In the genomic region with DNA sequence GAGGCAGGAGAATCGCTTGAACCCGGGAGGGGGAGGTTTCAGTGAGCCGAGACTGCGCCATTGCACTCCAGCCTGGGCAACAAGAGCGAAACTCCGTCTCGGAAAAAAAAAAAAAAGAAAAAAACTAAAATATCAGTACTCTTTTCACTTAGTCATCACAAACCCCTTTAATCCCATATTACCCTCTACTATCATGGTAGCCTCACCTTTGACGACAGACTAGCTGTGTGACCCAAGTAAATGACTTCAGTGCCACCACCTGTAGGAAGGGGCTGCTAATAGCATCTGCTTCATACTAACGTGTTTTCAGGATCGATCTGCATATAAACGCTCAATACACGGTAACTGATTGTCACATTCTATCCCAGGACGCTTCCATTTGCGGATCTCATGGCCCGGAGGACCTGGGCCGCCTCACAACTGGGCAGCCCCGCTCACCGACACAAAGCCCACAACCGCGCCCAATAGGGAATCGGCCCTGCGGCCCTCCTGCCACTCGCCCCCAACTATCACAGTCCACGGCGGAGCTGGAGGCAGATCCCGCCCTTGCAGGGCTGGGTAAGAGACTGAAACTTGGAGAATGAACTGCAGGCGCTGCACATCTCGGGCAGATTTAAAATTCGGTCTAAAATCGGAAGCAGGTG, we compare ENCODE assay signal across 8 cellular contexts. TPM values are rescaled to one million over a fixed set of nuclear protein-coding genes. Genes with fewer than 3 reads are reported as not detected.
DNase-seq lines count a peak whose midpoint lies in the region; ATAC-seq and TF ChIP-seq lines count a peak whose summit lies in the region.

No MANE protein-coding gene starts in this region.

- H3K36me3 ChIP-seq in neutrophil = peaks cover 10% of the 10 kb centered on the region

- H3K27ac Mint-ChIP-seq in activated CD4-positive, alpha-beta T cell treated with anti-CD3 and anti-CD28 coated beads for 36 hours = peak overlapping the region; percentile 97

- H3K27ac ChIP-seq in neutrophil = peak overlapping the region; percentile 98

- peak overlapping the region; percentile 90 for H3K4me3 Mint-ChIP-seq in activated CD4-positive, alpha-beta T cell treated with anti-CD3 and anti-CD28 coated beads for 36 hours

- ATAC-seq in activated CD4-positive, alpha-beta T cell treated with anti-CD3 and anti-CD28 coated beads for 36 hours = peak; percentile 27
- peak; percentile 19 for ATAC-seq in HG02588 (IDR thresholded peaks at IDR 0.05; ENCODE audit: unreplicated experiment)

- intact Hi-C loops in activated CD4-positive, alpha-beta T cell treated with anti-CD3 and anti-CD28 coated beads for 36 hours (cut with DNase I, micrococcal nuclease) = loop anchor here (1.0 to 2.0 kb wide), 7 partner anchors 23 to 258 kb away; partner anchors contain the start of genes CLUAP1 (in 2 of the 2), THOC6 (in 1 of the 2), TIGD7 (in 1 of the 2) and ZNF200 (in 1 of the 2)

- peaks cover 1% of the 10 kb centered on the region for H3K27me3 Mint-ChIP-seq in activated CD4-positive, alpha-beta T cell treated with anti-CD3 and anti-CD28 coated beads for 36 hours

- peaks cover 24% of the 10 kb centered on the region for H3K4me1 Mint-ChIP-seq in activated CD4-positive, alpha-beta T cell treated with anti-CD3 and anti-CD28 coated beads for 36 hours

- H3K9me3 ChIP-seq in neutrophil = no peaks in the 10 kb centered on the region

- peaks cover 27% of the 10 kb centered on the region for H3K27me3 ChIP-seq in neutrophil

- CTCF ChIA-PET in activated CD4-positive, alpha-beta T cell treated with anti-CD3 and anti-CD28 coated beads for 36 hours (lab: Charles Lee) = interaction anchor here (0.6 to 3.2 kb wide), 3 partner anchors 15 to 191 kb away, joined by 3 to 21 read pairs (median 3); partner anchors contain the start of gene ZNF213

- peaks cover 34 to 38% of the 10 kb centered on the region in 2 experiments for H3K4me1 ChIP-seq in neutrophil (ENCODE audit: control insufficient read depth in 1 of 2, insufficient read depth in 1 of 2, low read depth in 1 of 2, low read length in 1 of 2)

- H3K9me3 Mint-ChIP-seq in activated CD4-positive, alpha-beta T cell treated with anti-CD3 and anti-CD28 coated beads for 36 hours (ENCODE audit: low read depth) = peaks cover 10% of the 10 kb centered on the region

- POLR2A ChIA-PET in activated CD4-positive, alpha-beta T cell treated with anti-CD3 and anti-CD28 coated beads for 36 hours (lab: Charles Lee) = interaction anchor here (0.7 to 1.3 kb wide), 3 partner anchors 67 to 147 kb away, joined by 3 to 5 read pairs (median 4); partner anchors contain the start of genes ZNF174, ZNF213 and ZSCAN32

- no peak for DNase-seq in activated CD4-positive, alpha-beta T cell treated with anti-CD3 and anti-CD28 coated beads for 36 hours
- DNase-seq in activated CD4-positive, alpha-beta T cell treated with anti-CD3 and anti-CD28 coated beads for 48 hours = no peak
- DNase-seq in NCI-H1092 (lab: John Stamatoyannopoulos, UW) = peak; percentile 65
- DNase-seq in T1000 (lab: John Stamatoyannopoulos, UW) = peak; percentile 75
- DNase-seq in fibroblast of pulmonary artery (ENCODE audit: low read depth) = no peak
- DNase-seq in GM10266 (ENCODE audit: extremely low spot score) = no peak

- TF ChIP-seq CTCF in fibroblast of pulmonary artery (IDR thresholded peaks at IDR 0.05; ENCODE audit: low read length, missing control alignments) = no peak
- TF ChIP-seq CTCF in neutrophil (IDR thresholded peaks at IDR 0.05) = no peak
- TF ChIP-seq CTCF in GM10266 (IDR thresholded peaks at IDR 0.05; ENCODE audit: control insufficient read depth, insufficient read depth, low read depth, missing control alignments) = no peak

- H3K4me3 ChIP-seq in fibroblast of pulmonary artery (replicated peaks; ENCODE audit: low read depth, low read length) (peak overlapping the region; percentile 82), neutrophil (ENCODE audit: low read depth in 1 of 2, low read length in 1 of 2) (peak overlapping the region; percentile 79 to 99)

- H3K36me3 Mint-ChIP-seq in activated CD4-positive, alpha-beta T cell treated with anti-CD3 and anti-CD28 coated beads for 36 hours (ENCODE audit: low read depth) = peaks cover 35% of the 10 kb centered on the region

RNA-seq across cellular contexts. Expression of gene ZNF263, which starts 1.1 kb away (rescaled TPM):
- 10 to 100 TPM; 19.2 to 19.6 TPM for total RNA-seq in activated CD4-positive, alpha-beta T cell treated with anti-CD3 and anti-CD28 coated beads for 36 hours

RNA-seq across cellular contexts. Expression of gene TIGD7, which starts 23.0 kb away (rescaled TPM):
- total RNA-seq in activated CD4-positive, alpha-beta T cell treated with anti-CD3 and anti-CD28 coated beads for 36 hours = 1 to 10 TPM; 2.9 TPM

RNA-seq across cellular contexts. Expression of gene ZNF75A, which starts 23.1 kb away (rescaled TPM):
- 10 to 100 TPM; 23.2 to 27.4 TPM for total RNA-seq in activated CD4-positive, alpha-beta T cell treated with anti-CD3 and anti-CD28 coated beads for 36 hours

RNA-seq across cellular contexts. Expression of gene MEFV, which starts 25.8 kb away (rescaled TPM):
- under 1 TPM; 0.09 to 0.14 TPM for total RNA-seq in activated CD4-positive, alpha-beta T cell treated with anti-CD3 and anti-CD28 coated beads for 36 hours

RNA-seq across cellular contexts. Expression of gene ZNF200, which starts 47.3 kb away (rescaled TPM):
- 1 to 10 TPM; 8.3 to 9.0 TPM for total RNA-seq in activated CD4-positive, alpha-beta T cell treated with anti-CD3 and anti-CD28 coated beads for 36 hours

Comparison
In these comparisons a context has a peak if more than half of its experiments do, and no peak if none do; other contexts are left out.
1. DNase-seq: peak in NCI-H1092 (single experiment) and T1000 (single experiment); none in activated CD4-positive, alpha-beta T cell treated with anti-CD3 and anti-CD28 coated beads for 36 hours (single experiment), activated CD4-positive, alpha-beta T cell treated with anti-CD3 and anti-CD28 coated beads for 48 hours (single experiment), fibroblast of pulmonary artery (single experiment) and GM10266 (single experiment).